8 cellular contexts compared by ENCODE assay signal in the genomic region with DNA sequence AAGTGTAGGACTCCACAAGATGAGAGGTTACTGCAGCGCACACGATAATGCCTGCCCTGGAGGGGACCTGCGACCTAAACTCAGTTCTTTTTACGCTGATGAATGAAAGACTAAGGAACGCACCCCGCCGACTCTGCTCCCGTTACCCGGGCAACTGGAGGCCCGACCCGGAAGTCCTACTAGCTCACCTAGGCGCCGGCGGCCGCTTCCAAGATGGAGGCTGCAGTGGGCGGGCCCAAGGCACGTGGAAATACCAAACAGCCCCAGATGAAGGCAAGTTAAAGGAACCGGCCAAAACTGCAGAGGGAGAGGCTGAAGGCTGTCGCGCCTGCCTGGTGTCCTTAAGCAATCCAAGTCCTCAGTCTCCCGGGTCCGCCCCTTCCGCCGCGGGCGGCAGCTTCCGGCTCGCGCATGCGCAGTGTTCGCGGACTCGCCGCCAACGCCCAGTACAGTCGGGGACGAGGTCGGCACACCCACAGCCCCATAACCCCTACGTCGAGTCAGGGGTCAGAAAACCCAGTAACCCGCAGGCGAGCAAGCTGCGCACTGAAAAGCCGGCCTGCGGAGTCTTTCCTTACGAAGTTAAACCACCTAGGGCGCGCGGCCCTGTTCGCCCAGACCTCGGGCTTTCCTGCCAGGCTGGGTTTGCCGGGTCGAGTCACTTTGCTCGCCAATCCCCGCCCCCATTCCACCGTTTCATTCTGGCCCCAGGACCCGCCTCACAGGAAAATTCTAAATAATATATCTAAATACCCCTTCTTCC. TPM values are rescaled to one million over a fixed set of nuclear protein-coding genes. Genes with fewer than 3 reads are reported as not detected.
DNase-seq lines count a peak whose midpoint lies in the region; ATAC-seq and TF ChIP-seq lines count a peak whose summit lies in the region.

A gene with protein sequence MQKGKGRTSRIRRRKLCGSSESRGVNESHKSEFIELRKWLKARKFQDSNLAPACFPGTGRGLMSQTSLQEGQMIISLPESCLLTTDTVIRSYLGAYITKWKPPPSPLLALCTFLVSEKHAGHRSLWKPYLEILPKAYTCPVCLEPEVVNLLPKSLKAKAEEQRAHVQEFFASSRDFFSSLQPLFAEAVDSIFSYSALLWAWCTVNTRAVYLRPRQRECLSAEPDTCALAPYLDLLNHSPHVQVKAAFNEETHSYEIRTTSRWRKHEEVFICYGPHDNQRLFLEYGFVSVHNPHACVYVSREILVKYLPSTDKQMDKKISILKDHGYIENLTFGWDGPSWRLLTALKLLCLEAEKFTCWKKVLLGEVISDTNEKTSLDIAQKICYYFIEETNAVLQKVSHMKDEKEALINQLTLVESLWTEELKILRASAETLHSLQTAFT (minus strand): TSS at position 368 of the 763 bp plus-strand sequence. CDS start 1,638 bp downstream, outside the sequence.

- H3K4me3 ChIP-seq in Panc1 (ENCODE audit: low read depth in 2 of 2, low read length in 2 of 2) (peak within 1 kb of the TSS; percentile 74 to 87), esophagus muscularis mucosa (peak within 1 kb of the TSS; percentile 58 to 80 (median 77))

- peaks cover 19% of the 10 kb centered on the region for H3K36me3 Mint-ChIP-seq in activated T-cell treated with anti-CD3 and anti-CD28 coated beads, Interleukin-2, amount 50 U/mL, for 4 hours (ENCODE audit: insufficient read depth)

- TF ChIP-seq EP300 in esophagus muscularis mucosa (IDR thresholded peaks at IDR 0.05) = no peak

- ATAC-seq in GM21723 (IDR thresholded peaks at IDR 0.05; ENCODE audit: unreplicated experiment) (peak; percentile 90), Panc1 (peak; percentile 97)
- ATAC-seq in activated T-cell treated with anti-CD3 and anti-CD28 coated beads, Interleukin-2, amount 50 U/mL, for 4 hours = peak; percentile 92 to 93

- CTCF ChIA-PET in Panc1 (lab: Charles Lee) = interaction anchor here (1.1 kb wide), 1 partner anchor 53 kb away, joined by 4 read pairs; no protein-coding TSS in a partner anchor

- H3K36me3 ChIP-seq in Panc1 (ENCODE audit: control insufficient read depth, insufficient read depth, low read length) = no peaks in the 10 kb centered on the region
- peaks cover 17 to 34% (median 31%) of the 10 kb centered on the region in 4 donors for H3K36me3 ChIP-seq in esophagus muscularis mucosa

- H3K27me3 Mint-ChIP-seq in activated T-cell treated with anti-CD3 and anti-CD28 coated beads, Interleukin-2, amount 50 U/mL, for 4 hours (ENCODE audit: low read depth) = no peaks in the 10 kb centered on the region

- in situ Hi-C loops in Panc1 (cut with HindIII; ENCODE audit: low pct_unique_long_range_greater_than_20kb, low sequenced_read_pairs) = no loop called here

- TF ChIP-seq CTCF in Panc1 (IDR thresholded peaks at IDR 0.05) (no peak), esophagus muscularis mucosa (IDR thresholded peaks at IDR 0.05) (no peak)

- H3K27me3 ChIP-seq in Panc1 (ENCODE audit: control insufficient read depth, insufficient read depth, low read length) (no peaks in the 10 kb centered on the region), esophagus muscularis mucosa (no peaks in the 10 kb centered on the region)

- BruUV-seq in Panc1 (replicated peaks; lab: Mats Ljungman, UMichigan) = TSS peak; percentile 80

- H3K27ac ChIP-seq in Panc1 (ENCODE audit: low read length) (peak within 1 kb of the TSS; percentile 93), esophagus muscularis mucosa (replicated peaks in 1 of 4) (peak within 1 kb of the TSS; percentile 88 to 91 (median 90))

- peak within 1 kb of the TSS; percentile 93 for H3K4me3 Mint-ChIP-seq in activated T-cell treated with anti-CD3 and anti-CD28 coated beads, Interleukin-2, amount 50 U/mL, for 4 hours

- peaks cover 13% of the 10 kb centered on the region for H3K4me1 Mint-ChIP-seq in activated T-cell treated with anti-CD3 and anti-CD28 coated beads, Interleukin-2, amount 50 U/mL, for 4 hours (ENCODE audit: low read depth)

- intact Hi-C loops in Panc1 (cut with micrococcal nuclease; ENCODE audit: unreplicated experiment) (no loop called here), esophagus muscularis mucosa (cut with DNase I) (no loop called here)

- TF ChIP-seq POLR2A in esophagus muscularis mucosa (IDR thresholded peaks at IDR 0.05; ENCODE audit: low read depth) = peak; percentile 73

- POLR2A ChIA-PET in Panc1 (lab: Charles Lee) = interaction anchor here (0.6 kb wide), 1 partner anchor 22 kb away, joined by 4 read pairs; no protein-coding TSS in a partner anchor

- H3K9me3 Mint-ChIP-seq in activated T-cell treated with anti-CD3 and anti-CD28 coated beads, Interleukin-2, amount 50 U/mL, for 4 hours = no peaks in the 10 kb centered on the region

- DNase-seq in DMS53 (lab: John Stamatoyannopoulos, UW) = peak; percentile 93
- peak; percentile 86 for DNase-seq in KG1 (lab: John Stamatoyannopoulos, UW)
- peak; percentile 81 for DNase-seq in Panc1 (ENCODE audit: low read depth, low spot score)
- DNase-seq in activated T-cell treated with anti-CD3 and anti-CD28 coated beads, Interleukin-2, amount 50 U/mL, for 4 hours = peak; percentile 93
- DNase-seq in esophagus muscularis mucosa (ENCODE audit: extremely low spot score) = peak; percentile 96
- DNase-seq in myocyte (ENCODE audit: low read depth) = peak; percentile 92
- peak; percentile 88 for DNase-seq in stimulated activated CD8-positive, alpha-beta memory T cell treated with anti-CD3 and anti-CD28 coated beads, Interleukin-7, amount 100 ng/mL, for 48 hours (ENCODE audit: extremely low read depth in 1 of 2, low read depth in 1 of 2)

- under 1% methylated on average over 24 of the region's 57 CpGs for WGBS in esophagus muscularis mucosa

- H3K9me3 ChIP-seq in Panc1 (ENCODE audit: control insufficient read depth, insufficient read depth, low read depth, low read length) (no peaks in the 10 kb centered on the region), esophagus muscularis mucosa (no peaks in the 10 kb centered on the region)

- peaks cover 3% of the 10 kb centered on the region; the same call in 1 of the 2 replicates for H3K4me1 ChIP-seq in Panc1 (ENCODE audit: control insufficient read depth, insufficient read depth, low read length)
- peaks cover 19 to 33% (median 28%) of the 10 kb centered on the region in 4 donors for H3K4me1 ChIP-seq in esophagus muscularis mucosa

RNA-seq across cellular contexts. Expression of the gene that starts here (rescaled TPM):
- total RNA-seq in Panc1 (2021; ENCODE audit: unreplicated experiment) (15.6 TPM), esophagus muscularis mucosa (10 to 100 TPM; 10.8 to 15.2 (median 13.3) TPM), myocyte (10.9 and 13.5 TPM in 2 replicates)
- 8.2 TPM for polyA plus RNA-seq in Panc1 (2012; ENCODE audit: insufficient read length)
- total RNA-seq in activated T-cell treated with anti-CD3 and anti-CD28 coated beads, Interleukin-2, amount 50 U/mL, for 4 hours = 10 to 100 TPM; 15.9 to 18.8 (median 17.2) TPM
- 13.1 TPM for polyA plus RNA-seq in myocyte (2012)

Comparison
In these comparisons a context has a peak if more than half of its experiments do, and no peak if none do; other contexts are left out.
1. Peak in every context shown above with its lines: DNase-seq, ATAC-seq, H3K4me3 ChIP-seq and H3K27ac ChIP-seq.